1 cellular context compared by ENCODE assay signal in genomic region chr6:25987845-25988244, GRCh38.
TF ChIP-seq lines count a peak whose summit lies in the region.

No MANE protein-coding gene starts in this region.

TF ChIP-seq in HepG2, 621 proteins besides CTCF, POLR2A, EP300 and RAD21:
- no peak for TF ChIP-seq CERS6 (CRISPR knock-in tag; IDR thresholded peaks at IDR 0.05)
- TF ChIP-seq RFX1 (IDR thresholded peaks at IDR 0.05): peak; percentile 62; the same call in 1 of the 2 replicates
